ENCODE assay signal across 8 cellular contexts in genomic region chr7:116138202-116138801, GRCh38.
A peak's percentile ranks its signal among the peaks of the same experiment; 100 is the strongest.
DNase-seq lines count a peak whose midpoint lies in the region; ATAC-seq, FAIRE-seq and TF ChIP-seq lines count a peak whose summit lies in the region.

No MANE protein-coding gene starts in this region.

- peak; percentile 96 for ATAC-seq in HG03108 (IDR thresholded peaks at IDR 0.05; ENCODE audit: unreplicated experiment)

- H3K36me3 ChIP-seq in astrocyte (ENCODE audit: insufficient read depth, low read length) (no peaks in the 10 kb centered on the region), hepatocyte (replicated peaks; ENCODE audit: insufficient read depth, low read depth) (no peaks in the 10 kb centered on the region), spleen (no peaks in the 10 kb centered on the region)

- H3K27me3 Mint-ChIP-seq in astrocyte (ENCODE audit: low read depth, unreplicated experiment): no peaks in the 10 kb centered on the region

- no peak overlapping the region for H3K9ac ChIP-seq in astrocyte (ENCODE audit: low read length)

- H3K4me1 Mint-ChIP-seq in astrocyte (ENCODE audit: low read depth, unreplicated experiment): peaks cover 15% of the 10 kb centered on the region

- H3K27me3 ChIP-seq in astrocyte (ENCODE audit: insufficient read depth, low read length) (no peaks in the 10 kb centered on the region), hepatocyte (no peaks in the 10 kb centered on the region), spleen (replicated peaks in 1 of 7) (no peaks in the 10 kb centered on the region)

- WGBS in hepatocyte (ENCODE audit: low lambda C conversion rate, missing lambda C conversion rate): 13% methylated on average over 2 of the region's 2 CpGs
- WGBS in spleen, 5 donors: 10 to 26% (median 17%) methylated on average over 2 of the region's 2 CpGs

- H3K4me3 ChIP-seq in astrocyte (ENCODE audit: insufficient read depth, low read depth, low read length) (no peak overlapping the region), hepatocyte (no peak overlapping the region), spleen (no peak overlapping the region)

- no peak for TF ChIP-seq POLR2A in spleen (IDR thresholded peaks at IDR 0.05)

- H3K79me2 ChIP-seq in astrocyte (ENCODE audit: insufficient read depth, low read length) (no peaks in the 10 kb centered on the region), hepatocyte (no peaks in the 10 kb centered on the region)

- no peaks in the 10 kb centered on the region for H3K9me3 Mint-ChIP-seq in astrocyte (ENCODE audit: unreplicated experiment)

- H3K27ac Mint-ChIP-seq in astrocyte (ENCODE audit: unreplicated experiment): no peak overlapping the region

- intact Hi-C loops in spleen (cut with DNase I; ENCODE audit: low total_unique reads): no loop called here

- H4K20me1 ChIP-seq in astrocyte (ENCODE audit: insufficient read depth, low read length): no peaks in the 10 kb centered on the region
- H4K20me1 ChIP-seq in hepatocyte (ENCODE audit: insufficient read depth, poor library complexity, severe bottlenecking): no peaks in the 10 kb centered on the region

- H3K27ac ChIP-seq in astrocyte (ENCODE audit: low read depth, low read length) (no peak overlapping the region), hepatocyte (no peak overlapping the region), spleen (no peak overlapping the region)

- no peaks in the 10 kb centered on the region for H3K9me3 ChIP-seq in astrocyte (ENCODE audit: insufficient read depth, low read depth, low read length)
- no peaks in the 10 kb centered on the region for H3K9me3 ChIP-seq in hepatocyte (ENCODE audit: low read depth)
- no peaks in the 10 kb centered on the region for H3K9me3 ChIP-seq in spleen

- TF ChIP-seq CTCF in astrocyte (IDR thresholded peaks at IDR 0.05; ENCODE audit: insufficient read depth, low read depth, low read length) (peak; percentile 89), hepatocyte (IDR thresholded peaks at IDR 0.05; ENCODE audit: poor library complexity) (peak; percentile 82), spleen (IDR thresholded peaks at IDR 0.05 in 8 of 11, conservative IDR thresholded peaks at IDR 0.05 in 3 of 11) (peak; percentile 17 to 76 (median 68))

- H3K4me1 ChIP-seq in astrocyte (ENCODE audit: insufficient read depth, low read length) (peaks cover 13% of the 10 kb centered on the region), hepatocyte (ENCODE audit: insufficient read depth) (peaks cover 9% of the 10 kb centered on the region), spleen (peaks cover 0 to 12% (median 9%) of the 10 kb centered on the region in 6 donors)

- DNase-seq in DMS79 (lab: John Stamatoyannopoulos, UW) (peak; percentile 3), GM19239 (ENCODE audit: insufficient read length, low spot score) (peak; percentile 15), NCI-H226 (peak; percentile 49), astrocyte (ENCODE audit: low read depth) (peak; percentile 56), hepatocyte (ENCODE audit: low spot score) (peak; percentile 74), spleen (no peak), cortex of kidney (lab: John Stamatoyannopoulos, UW) (no peak)

- H3K4me3 Mint-ChIP-seq in astrocyte (ENCODE audit: unreplicated experiment): no peak overlapping the region

- H3K4me2 ChIP-seq in astrocyte (ENCODE audit: low read length) (no peak overlapping the region), hepatocyte (no peak overlapping the region)

- H3K36me3 Mint-ChIP-seq in astrocyte (ENCODE audit: low read depth, unreplicated experiment): no peaks in the 10 kb centered on the region

- FAIRE-seq in GM19239 (lab: Jason Lieb, UNC) (peak; percentile 93), astrocyte (lab: Jason Lieb, UNC) (peak; percentile 94)

- H3K9me2 ChIP-seq in hepatocyte (replicated peaks; ENCODE audit: insufficient read depth): no peaks in the 10 kb centered on the region

- H2AFZ ChIP-seq in astrocyte (ENCODE audit: low read depth, low read length): no peak overlapping the region
- peak overlapping the region; percentile 3 for H2AFZ ChIP-seq in hepatocyte

Comparison
In these comparisons a context has a peak if more than half of its experiments do, and no peak if none do; other contexts are left out.
1. DNase-seq: peak in DMS79 (single experiment), GM19239 (single experiment), NCI-H226 (single experiment), astrocyte (single experiment) and hepatocyte (single experiment); none in spleen (single experiment) and cortex of kidney (single experiment).
2. Peak in every context shown above with its lines, with median percentiles within 50 percentile points of each other: CTCF ChIP-seq.